13 cellular contexts compared by ENCODE assay signal in the genomic region with DNA sequence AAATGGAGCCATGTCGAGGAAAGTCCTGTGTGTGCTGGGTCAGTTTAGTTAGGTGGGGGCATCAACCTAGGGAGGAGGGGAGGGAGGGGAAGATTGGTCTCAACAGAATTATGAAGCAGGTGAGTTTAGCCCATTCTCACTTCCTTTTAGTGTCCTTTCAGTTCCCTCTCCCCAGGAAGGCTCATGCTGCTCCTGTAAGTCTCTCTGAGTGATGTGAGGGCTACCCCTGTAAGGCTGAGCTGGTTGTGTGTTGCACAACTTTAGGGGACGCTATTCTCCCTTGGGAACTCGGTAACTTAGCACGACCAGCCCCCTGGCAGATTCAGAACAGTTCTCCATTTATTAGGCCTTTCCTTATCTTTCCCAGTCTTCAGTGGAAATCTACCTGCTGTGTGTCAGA. TPM values are rescaled to one million over a fixed set of nuclear protein-coding genes. Genes with fewer than 3 reads are reported as not detected.
DNase-seq lines count a peak whose midpoint lies in the region; ATAC-seq and TF ChIP-seq lines count a peak whose summit lies in the region.
"Had no signal": no experiment of that assay in that cellular context is flagged by ENCODE, and none has a peak within 500 bp of the region (broad histone marks: within the 10 kb centered on the region; RNA-seq: fewer than 3 reads in every experiment).

No MANE protein-coding gene starts in this region.

- DNase-seq in GM12864 (ENCODE audit: low read depth): peak; percentile 79
- DNase-seq in tibial nerve (ENCODE audit: low spot score in 2 of 2): no peak
- DNase-seq in NCI-H524 treated with DMSO at 0.1 percent for 48 hours (lab: John Stamatoyannopoulos, UW): no peak
- no peak for DNase-seq in MG63
- no peak for DNase-seq in Calu3
- DNase-seq: activated CD4-positive, alpha-beta T cell treated with anti-CD3 and anti-CD28 coated beads, Interleukin-2, amount 50 U/mL, for 48 hours; activated naive CD8-positive, alpha-beta T cell treated with anti-CD3 and anti-CD28 coated beads, Interleukin-2, amount 50 U/mL, for 24 hours; GDM1; stimulated activated naive CD8-positive, alpha-beta T cell treated with anti-CD3 and anti-CD28 coated beads, Interleukin-15, Interleukin-2, amounts not matched to agents 100 U/mL and 50 U/mL, for 24 hours had no signal

- TF ChIP-seq CTCF in GM12864 (IDR thresholded peaks at IDR 0.05; ENCODE audit: low read depth, low read length, missing control alignments) (peak; percentile 53), tibial nerve (IDR thresholded peaks at IDR 0.05) (no peak), Calu3 (IDR thresholded peaks at IDR 0.05; ENCODE audit: unreplicated experiment) (no peak)

- no peak for TF ChIP-seq POLR2A in tibial nerve (IDR thresholded peaks at IDR 0.05)

- H3K27me3 ChIP-seq in tibial nerve (no peaks in the 10 kb centered on the region), MG63 (no peaks in the 10 kb centered on the region)

- H3K9me3 ChIP-seq in tibial nerve (no peaks in the 10 kb centered on the region), MG63 (no peaks in the 10 kb centered on the region)

- BruUV-seq in Calu3 (replicated peaks; lab: Mats Ljungman, UMichigan): no TSS peak

- H3K4me3 ChIP-seq in GM12864 (ENCODE audit: low read depth, low read length): no peak overlapping the region
- H3K4me3 ChIP-seq in tibial nerve: no peak overlapping the region
- no peak overlapping the region for H3K4me3 ChIP-seq in MG63

- WGBS in tibial nerve, 2 donors: 72 to 79% methylated on average over 4 of the region's 4 CpGs

- no peak overlapping the region for H3K27ac ChIP-seq in tibial nerve

- CTCF ChIA-PET in Calu3 (lab: Charles Lee): no interaction called here

- H3K4me1 Mint-ChIP-seq in Calu3 (ENCODE audit: low read depth, unreplicated experiment): no peaks in the 10 kb centered on the region

- H3K4me1 ChIP-seq in tibial nerve: no peaks in the 10 kb centered on the region

- H3K9me3 Mint-ChIP-seq in Calu3 (ENCODE audit: low read depth, unreplicated experiment): peaks cover 4% of the 10 kb centered on the region
- H3K9me3 Mint-ChIP-seq: activated naive CD8-positive, alpha-beta T cell treated with anti-CD3 and anti-CD28 coated beads, Interleukin-2, amount 50 U/mL, for 24 hours had no signal

- no peaks in the 10 kb centered on the region for H3K36me3 Mint-ChIP-seq in Calu3 (ENCODE audit: insufficient read depth, unreplicated experiment)

- ATAC-seq in GM19324 (IDR thresholded peaks at IDR 0.05; ENCODE audit: low FRiP score, unreplicated experiment): peak; percentile 98
- ATAC-seq in HG02759 (IDR thresholded peaks at IDR 0.05; ENCODE audit: unreplicated experiment): peak; percentile 96
- peak; percentile 98 for ATAC-seq in HG03460 (IDR thresholded peaks at IDR 0.05; ENCODE audit: unreplicated experiment)
- ATAC-seq: activated naive CD8-positive, alpha-beta T cell treated with anti-CD3 and anti-CD28 coated beads, Interleukin-2, amount 50 U/mL, for 24 hours; stimulated activated naive CD8-positive, alpha-beta T cell treated with anti-CD3 and anti-CD28 coated beads, Interleukin-15, Interleukin-2, amounts not matched to agents 100 U/mL and 50 U/mL, for 24 hours had no signal

- H3K36me3 ChIP-seq in tibial nerve: no peaks in the 10 kb centered on the region
- H3K36me3 ChIP-seq in MG63: no peaks in the 10 kb centered on the region

- H3K4me3 Mint-ChIP-seq in Calu3 (ENCODE audit: low read depth, unreplicated experiment): no peak overlapping the region
- H3K4me3 Mint-ChIP-seq: activated naive CD8-positive, alpha-beta T cell treated with anti-CD3 and anti-CD28 coated beads, Interleukin-2, amount 50 U/mL, for 24 hours had no signal

- intact Hi-C loops in Calu3 (cut with micrococcal nuclease; ENCODE audit: unreplicated experiment): no loop called here

- no peaks in the 10 kb centered on the region for H3K27me3 Mint-ChIP-seq in Calu3 (ENCODE audit: unreplicated experiment)
- H3K27me3 Mint-ChIP-seq: activated naive CD8-positive, alpha-beta T cell treated with anti-CD3 and anti-CD28 coated beads, Interleukin-2, amount 50 U/mL, for 24 hours had no signal

- H3K27ac Mint-ChIP-seq in Calu3 (ENCODE audit: unreplicated experiment): no peak overlapping the region
- H3K27ac Mint-ChIP-seq: activated naive CD8-positive, alpha-beta T cell treated with anti-CD3 and anti-CD28 coated beads, Interleukin-2, amount 50 U/mL, for 24 hours had no signal

- TF ChIP-seq EP300 in tibial nerve (IDR thresholded peaks at IDR 0.05): no peak

RNA-seq across cellular contexts. Expression of a gene that starts 21.2 kb away (rescaled TPM):
- total RNA-seq in tibial nerve (under 1 TPM in 1 of 4 donors, not detected in 3; 0.59 TPM), Calu3 (2022) (not detected in 2 replicates)
- not detected in 2 replicates for total RNA-seq in MG63 (2014; rRNA removed; shearing (Covaris generic); ENCODE audit: low replicate concordance)
- total RNA-seq: SK-MEL-5 had no signal

RNA-seq across cellular contexts. Expression of a gene that starts 37.7 kb away (rescaled TPM):
- total RNA-seq in tibial nerve (10 to 100 TPM; 12.9 to 25.5 (median 16.5) TPM), Calu3 (2022) (35.1 and 35.6 TPM in 2 replicates)
- 34.2 and 60.3 TPM in 2 replicates for total RNA-seq in MG63 (2014; rRNA removed; shearing (Covaris generic); ENCODE audit: low replicate concordance)
